Comparison of ENCODE assay signal across 8 cellular contexts in the genomic region with DNA sequence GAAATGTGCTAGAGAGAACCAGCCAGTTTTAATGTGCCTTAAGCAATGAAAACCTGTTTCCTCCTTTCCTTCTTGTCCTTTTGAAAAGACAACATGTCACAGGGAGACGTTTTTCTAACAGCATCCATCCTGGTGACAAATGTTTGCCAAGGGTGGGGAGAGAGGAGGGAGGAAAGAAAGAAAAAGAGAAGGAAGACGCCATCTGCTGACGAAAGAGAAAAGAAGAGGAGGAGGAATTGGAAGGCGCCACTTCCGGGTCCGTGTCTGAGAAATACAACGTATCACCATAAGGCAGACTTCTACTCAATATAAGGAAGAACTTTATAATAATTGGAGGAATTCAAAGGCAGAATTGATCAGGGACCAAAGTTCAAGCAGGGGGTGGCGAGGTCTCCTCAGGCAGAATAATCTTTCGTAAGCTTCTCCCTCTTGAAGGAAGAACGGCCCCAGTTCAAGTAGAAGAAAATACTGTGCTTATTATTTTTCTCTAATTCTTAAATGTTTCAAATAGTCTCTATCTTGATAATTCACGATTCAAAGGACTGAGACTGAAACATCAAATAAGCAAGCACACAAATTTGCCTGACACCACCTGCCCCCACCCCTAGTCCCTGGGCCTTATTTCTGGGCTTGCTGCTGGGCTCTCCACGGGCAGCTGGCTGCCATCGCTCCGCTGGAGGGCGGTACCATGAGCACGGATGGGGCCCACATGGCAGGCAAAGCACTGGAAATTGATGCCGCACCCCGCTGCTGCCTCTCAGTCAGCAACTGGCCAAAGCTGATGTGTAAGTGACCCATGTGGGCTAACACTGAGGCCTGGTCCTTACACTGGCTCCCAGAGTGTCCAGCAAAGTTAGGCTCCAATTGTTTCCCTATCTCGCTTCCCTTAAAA.
DNase-seq lines count a peak whose midpoint lies in the region; ATAC-seq and TF ChIP-seq lines count a peak whose summit lies in the region.

No MANE protein-coding gene starts in this region.

- H3K4me3 Mint-ChIP-seq in CD14-positive monocyte (peak overlapping the region; percentile 45 to 86), immature natural killer cell (peak overlapping the region in 4 of 5 donors; percentile 56 to 75 (median 68))

- H3K27me3 ChIP-seq in smooth muscle cell (ENCODE audit: low read depth): no peaks in the 10 kb centered on the region

- peaks cover 15% of the 10 kb centered on the region for H3K79me2 ChIP-seq in smooth muscle cell (ENCODE audit: low read depth)

- intact Hi-C loops in CD14-positive monocyte (cut with micrococcal nuclease): loop anchor here (5.0 kb wide), 1 partner anchor 110 kb away; no protein-coding TSS in a partner anchor

- peaks cover 25% of the 10 kb centered on the region for H3K4me1 ChIP-seq in smooth muscle cell (ENCODE audit: low read depth)

- H3K36me3 Mint-ChIP-seq in CD14-positive monocyte (peaks cover 0 to 7% of the 10 kb centered on the region in 2 donors), immature natural killer cell (no peaks in the 10 kb centered on the region)

- peak overlapping the region; percentile 59 for H3K9ac ChIP-seq in smooth muscle cell (ENCODE audit: low read depth)

- no peaks in the 10 kb centered on the region for H3K9me3 ChIP-seq in smooth muscle cell (replicated peaks; ENCODE audit: low read depth)

- peak overlapping the region; percentile 87 for H3K27ac ChIP-seq in smooth muscle cell (ENCODE audit: low read depth)

- peaks cover 32% of the 10 kb centered on the region for H3F3A ChIP-seq in smooth muscle cell (ENCODE audit: low read depth)

- H3K27ac Mint-ChIP-seq in CD14-positive monocyte (peak overlapping the region; percentile 75 to 88 (median 82)), immature natural killer cell (peak overlapping the region; percentile 66 to 90 (median 84))

- H3K27me3 Mint-ChIP-seq in CD14-positive monocyte (ENCODE audit: low read depth in 3 of 3): peaks cover 0 to 4% (median 0%) of the 10 kb centered on the region in 3 donors
- peaks cover 2 to 5% (median 3%) of the 10 kb centered on the region in 3 donors for H3K27me3 Mint-ChIP-seq in immature natural killer cell (ENCODE audit: low read depth in 3 of 3)

- TF ChIP-seq CTCF in CD14-positive monocyte (IDR thresholded peaks at IDR 0.05) (peak; percentile 50), LNCAP (IDR thresholded peaks at IDR 0.05) (peak; percentile 61), smooth muscle cell (IDR thresholded peaks at IDR 0.05; ENCODE audit: borderline replicate concordance, insufficient read depth, poor library complexity, severe bottlenecking) (peak; percentile 54)

- peak overlapping the region; percentile 13 for H2AFZ ChIP-seq in smooth muscle cell (ENCODE audit: low read depth)

- no peaks in the 10 kb centered on the region for H3K36me3 ChIP-seq in smooth muscle cell (ENCODE audit: low read depth)

- ATAC-seq in GM19023 (IDR thresholded peaks at IDR 0.05; ENCODE audit: unreplicated experiment) (peak; percentile 39), HG03342 (IDR thresholded peaks at IDR 0.05; ENCODE audit: unreplicated experiment) (no peak)

- WGBS in smooth muscle cell (ENCODE audit: low lambda C conversion rate): 38% methylated on average over 19 of the region's 19 CpGs

- H3K4me1 Mint-ChIP-seq in CD14-positive monocyte (peaks cover 61% of the 10 kb centered on the region), immature natural killer cell (peaks cover 72 to 97% of the 10 kb centered on the region in 2 donors)

- H3K4me3 ChIP-seq in smooth muscle cell: no peak overlapping the region

- H4K20me1 ChIP-seq in smooth muscle cell (ENCODE audit: low read depth): no peaks in the 10 kb centered on the region

- DNase-seq in CD14-positive monocyte (ENCODE audit: low spot score) (peak; percentile 66), T follicular helper cell (ENCODE audit: low read depth) (peak; percentile 51), brain pericyte (ENCODE audit: low read depth, low spot score) (peak; percentile 36), immature natural killer cell (peak; percentile 37 to 54 (median 48)), smooth muscle cell (lab: John Stamatoyannopoulos, UW; ENCODE audit: unreplicated experiment) (no peak)

- H3K4me2 ChIP-seq in smooth muscle cell: peak overlapping the region; percentile 73

- H3K9me3 Mint-ChIP-seq in CD14-positive monocyte (peaks cover 0 to under 1% (median 0%) of the 10 kb centered on the region in 7 donors), immature natural killer cell (no peaks in the 10 kb centered on the region)
